ENCODE assay signal across 9 cellular contexts in genomic region chr2:183093857-183094657, GRCh38. TPM values are rescaled to one million over a fixed set of nuclear protein-coding genes. Genes with fewer than 3 reads are reported as not detected.
A peak's percentile ranks its signal among the peaks of the same experiment; 100 is the strongest.
DNase-seq lines count a peak whose midpoint lies in the region; ATAC-seq and TF ChIP-seq lines count a peak whose summit lies in the region.
"Had no signal": no experiment of that assay in that cellular context is flagged by ENCODE, and none has a peak within 500 bp of the region (broad histone marks: within the 10 kb centered on the region; RNA-seq: fewer than 3 reads in every experiment).

No MANE protein-coding gene starts in this region.

- H3K36me3 Mint-ChIP-seq in nephron progenitor cell (ENCODE audit: low read depth), result peaks cover 8% of the 10 kb centered on the region
- H3K36me3 Mint-ChIP-seq in activated CD4-positive, alpha-beta T cell treated with anti-CD3 and anti-CD28 coated beads for 36 hours (ENCODE audit: low read depth), result no peaks in the 10 kb centered on the region

- peak; percentile 62 for ATAC-seq in GM19328 (IDR thresholded peaks at IDR 0.05; ENCODE audit: unreplicated experiment)
- ATAC-seq in HG03039 (IDR thresholded peaks at IDR 0.05; ENCODE audit: unreplicated experiment), result peak; percentile 79
- ATAC-seq in activated CD4-positive, alpha-beta T cell treated with anti-CD3 and anti-CD28 coated beads for 36 hours, result no peak

- H3K4me3 Mint-ChIP-seq in nephron progenitor cell, result no peak overlapping the region
- no peak overlapping the region for H3K4me3 Mint-ChIP-seq in activated CD4-positive, alpha-beta T cell treated with anti-CD3 and anti-CD28 coated beads for 36 hours

- POLR2A ChIA-PET in activated CD4-positive, alpha-beta T cell treated with anti-CD3 and anti-CD28 coated beads for 36 hours (lab: Charles Lee), result no interaction called here

- H3K27ac Mint-ChIP-seq in nephron progenitor cell, result no peak overlapping the region
- no peak overlapping the region for H3K27ac Mint-ChIP-seq in activated CD4-positive, alpha-beta T cell treated with anti-CD3 and anti-CD28 coated beads for 36 hours

- CTCF ChIA-PET in activated CD4-positive, alpha-beta T cell treated with anti-CD3 and anti-CD28 coated beads for 36 hours (lab: Charles Lee), result interaction anchor here (0.7 to 1.1 kb wide), 3 partner anchors 15 to 39 kb away, joined by 3 to 4 read pairs (median 3); no protein-coding TSS in a partner anchor

- no peak for TF ChIP-seq CTCF in nephron progenitor cell (IDR thresholded peaks at IDR 0.05)

- H3K4me1 Mint-ChIP-seq in nephron progenitor cell, result no peaks in the 10 kb centered on the region
- H3K4me1 Mint-ChIP-seq in activated CD4-positive, alpha-beta T cell treated with anti-CD3 and anti-CD28 coated beads for 36 hours, result no peaks in the 10 kb centered on the region

- intact Hi-C loops in activated CD4-positive, alpha-beta T cell treated with anti-CD3 and anti-CD28 coated beads for 36 hours (cut with DNase I, micrococcal nuclease), result no loop called here

- peak; percentile 40 for DNase-seq in AG08395 (ENCODE audit: low spot score)
- DNase-seq in amniotic epithelial cell (ENCODE audit: low read depth), result peak; percentile 61
- DNase-seq in NCI-H82 (lab: John Stamatoyannopoulos, UW), result no peak
- DNase-seq in nephron progenitor cell, result no peak
- DNase-seq in NCI-H1436 (lab: John Stamatoyannopoulos, UW), result no peak
- no peak for DNase-seq in activated CD4-positive, alpha-beta T cell treated with anti-CD3 and anti-CD28 coated beads for 36 hours
- DNase-seq: Calu3 had no signal

- H3K27me3 Mint-ChIP-seq in nephron progenitor cell (ENCODE audit: low read depth, poor library complexity), result peaks cover 3% of the 10 kb centered on the region
- no peaks in the 10 kb centered on the region for H3K27me3 Mint-ChIP-seq in activated CD4-positive, alpha-beta T cell treated with anti-CD3 and anti-CD28 coated beads for 36 hours

- H3K9me3 Mint-ChIP-seq in nephron progenitor cell, result no peaks in the 10 kb centered on the region
- no peaks in the 10 kb centered on the region for H3K9me3 Mint-ChIP-seq in activated CD4-positive, alpha-beta T cell treated with anti-CD3 and anti-CD28 coated beads for 36 hours (ENCODE audit: low read depth)

RNA-seq across cellular contexts. Expression of gene DUSP19, which starts 15.5 kb away (rescaled TPM):
- total RNA-seq in activated CD4-positive, alpha-beta T cell treated with anti-CD3 and anti-CD28 coated beads for 36 hours, result 1 to 10 TPM; 4.0 to 4.2 TPM

RNA-seq across cellular contexts. Expression of gene NUP35, which starts 30.2 kb away (rescaled TPM):
- total RNA-seq in activated CD4-positive, alpha-beta T cell treated with anti-CD3 and anti-CD28 coated beads for 36 hours, result 10 to 100 TPM; 36.0 to 50.5 TPM

RNA-seq across cellular contexts. Expression of gene NCKAP1, which starts 55.8 kb away (rescaled TPM):
- total RNA-seq in activated CD4-positive, alpha-beta T cell treated with anti-CD3 and anti-CD28 coated beads for 36 hours, result 10 to 100 TPM in 1 of 2 experiments, 1 to 10 TPM in 1; 9.1 to 11.7 TPM

Comparison
In these comparisons a context has a peak if more than half of its experiments do, and no peak if none do; other contexts are left out.
1. DNase-seq: peak in AG08395 (single experiment) and amniotic epithelial cell (single experiment); none in NCI-H82 (single experiment), nephron progenitor cell (single experiment), NCI-H1436 (single experiment) and activated CD4-positive, alpha-beta T cell treated with anti-CD3 and anti-CD28 coated beads for 36 hours (single experiment).